Comparison of ENCODE assay signal across 8 cellular contexts in genomic region chr7:33062782-33063443, GRCh38. TPM values are rescaled to one million over a fixed set of nuclear protein-coding genes. Genes with fewer than 3 reads are reported as not detected.
A peak's percentile ranks its signal among the peaks of the same experiment; 100 is the strongest.
DNase-seq lines count a peak whose midpoint lies in the region; ATAC-seq and TF ChIP-seq lines count a peak whose summit lies in the region.

No MANE protein-coding gene starts in this region.

- H3K4me3 ChIP-seq in lower lobe of right lung: peak overlapping the region; percentile 93

- H3K27ac ChIP-seq in CD4-positive, alpha-beta T cell (ENCODE audit: low read depth, low read length): peak overlapping the region; percentile 75
- H3K27ac ChIP-seq in lower lobe of right lung: peak overlapping the region; percentile 95

- H3K27me3 ChIP-seq in CD4-positive, alpha-beta T cell (ENCODE audit: control insufficient read depth, insufficient read depth, low read length): no peaks in the 10 kb centered on the region
- H3K27me3 ChIP-seq in lower lobe of right lung (ENCODE audit: low read depth): no peaks in the 10 kb centered on the region

- peaks cover 48% of the 10 kb centered on the region for H3K4me1 Mint-ChIP-seq in CD4-positive, alpha-beta T cell (ENCODE audit: low read depth)
- peaks cover 38% of the 10 kb centered on the region for H3K4me1 Mint-ChIP-seq in activated CD4-positive, alpha-beta memory T cell treated with anti-CD3 and anti-CD28 coated beads, Interleukin-2, amount 10 ng/mL, durations not matched to agents 7 days and 5 days

- no peak for TF ChIP-seq CTCF in CD4-positive, alpha-beta T cell (IDR thresholded peaks at IDR 0.05)
- no peak for TF ChIP-seq CTCF in lower lobe of right lung (IDR thresholded peaks at IDR 0.05)

- H3K4me1 ChIP-seq in lower lobe of right lung: peaks cover 23% of the 10 kb centered on the region

- no peaks in the 10 kb centered on the region for H3K27me3 Mint-ChIP-seq in CD4-positive, alpha-beta T cell
- H3K27me3 Mint-ChIP-seq in activated CD4-positive, alpha-beta memory T cell treated with anti-CD3 and anti-CD28 coated beads, Interleukin-2, amount 10 ng/mL, durations not matched to agents 7 days and 5 days: peaks cover 3% of the 10 kb centered on the region

- intact Hi-C loops in CD4-positive, alpha-beta T cell (cut with DNase I, micrococcal nuclease): loop anchor here (1.0 to 5.0 kb wide), 8 partner anchors 22 to 571 kb away; partner anchors contain the start of genes KBTBD2 (in 2 of the 2), BBS9 (in 1 of the 2), LSM5 (in 1 of the 2) and RP9 (in 1 of the 2)
- intact Hi-C loops in lower lobe of right lung (cut with DNase I): no loop called here

- ATAC-seq in CD4-positive, alpha-beta T cell (ENCODE audit: poor library complexity): peak; percentile 90
- ATAC-seq in GM19452 (IDR thresholded peaks at IDR 0.05; ENCODE audit: unreplicated experiment) (peak; percentile 95), HG03575 (IDR thresholded peaks at IDR 0.05; ENCODE audit: extremely low read depth, insufficient number of reproducible peaks, low FRiP score, unreplicated experiment) (peak; percentile 85), lower lobe of right lung (peak; percentile 100)

- peak; percentile 83 to 92 (median 89) for DNase-seq in CD4-positive, alpha-beta T cell
- peak; percentile 100 for DNase-seq in NCI-H82 (lab: John Stamatoyannopoulos, UW)
- DNase-seq in activated CD4-positive, alpha-beta memory T cell treated with anti-CD3 and anti-CD28 coated beads, Interleukin-2, amount 10 ng/mL, durations not matched to agents 7 days and 5 days: peak; percentile 92
- peak; percentile 96 for DNase-seq in ecto neural progenitor cell (ENCODE audit: low spot score)
- DNase-seq in lower lobe of right lung: peak; percentile 95
- peak; percentile 78 to 85 (median 79) for DNase-seq in stimulated activated CD4-positive, alpha-beta T cell treated with anti-CD3 and anti-CD28 coated beads, TNF-alpha, amount 100 ng/mL, for 1 hour (ENCODE audit: low read depth in 3 of 3, low spot score in 1 of 3)

- peak overlapping the region; percentile 98 for H3K4me3 Mint-ChIP-seq in CD4-positive, alpha-beta T cell
- H3K4me3 Mint-ChIP-seq in activated CD4-positive, alpha-beta memory T cell treated with anti-CD3 and anti-CD28 coated beads, Interleukin-2, amount 10 ng/mL, durations not matched to agents 7 days and 5 days: peak overlapping the region; percentile 78

- POLR2A ChIA-PET in CD4-positive, alpha-beta T cell (lab: Charles Lee): interaction anchor here (0.5 to 3.9 kb wide), 18 partner anchors 10 to 567 kb away, joined by 3 to 59 read pairs (median 5); partner anchors contain the start of genes AVL9, BBS9, KBTBD2 and RP9
- POLR2A ChIA-PET in activated CD4-positive, alpha-beta memory T cell treated with anti-CD3 and anti-CD28 coated beads, Interleukin-2, amount 10 ng/mL, durations not matched to agents 7 days and 5 days (lab: Charles Lee): interaction anchor here (0.9 to 5.5 kb wide), 15 partner anchors 9 to 567 kb away, joined by 3 to 60 read pairs (median 6); partner anchors contain the start of genes AVL9, KBTBD2 and RP9

- H3K9me3 Mint-ChIP-seq in CD4-positive, alpha-beta T cell: peaks cover 6% of the 10 kb centered on the region
- no peaks in the 10 kb centered on the region for H3K9me3 Mint-ChIP-seq in activated CD4-positive, alpha-beta memory T cell treated with anti-CD3 and anti-CD28 coated beads, Interleukin-2, amount 10 ng/mL, durations not matched to agents 7 days and 5 days

- CTCF ChIA-PET in CD4-positive, alpha-beta T cell (lab: Charles Lee): interaction anchor here (1.0 to 2.9 kb wide), 4 partner anchors 22 to 216 kb away, joined by 3 to 23 read pairs (median 4); partner anchors contain the start of gene RP9
- CTCF ChIA-PET in activated CD4-positive, alpha-beta memory T cell treated with anti-CD3 and anti-CD28 coated beads, Interleukin-2, amount 10 ng/mL, durations not matched to agents 7 days and 5 days (lab: Charles Lee): interaction anchor here (0.6 to 3.6 kb wide), 9 partner anchors 11 to 217 kb away, joined by 3 to 30 read pairs (median 3); partner anchors contain the start of gene RP9

- H3K9me3 ChIP-seq in CD4-positive, alpha-beta T cell (ENCODE audit: control insufficient read depth, low read length): no peaks in the 10 kb centered on the region
- H3K9me3 ChIP-seq in lower lobe of right lung: peaks cover 8% of the 10 kb centered on the region

- H3K36me3 ChIP-seq in lower lobe of right lung: no peaks in the 10 kb centered on the region

- H3K27ac Mint-ChIP-seq in CD4-positive, alpha-beta T cell: peak overlapping the region; percentile 95
- H3K27ac Mint-ChIP-seq in activated CD4-positive, alpha-beta memory T cell treated with anti-CD3 and anti-CD28 coated beads, Interleukin-2, amount 10 ng/mL, durations not matched to agents 7 days and 5 days: peak overlapping the region; percentile 78

- peaks cover 12% of the 10 kb centered on the region for H3K36me3 Mint-ChIP-seq in CD4-positive, alpha-beta T cell (ENCODE audit: low read depth)
- H3K36me3 Mint-ChIP-seq in activated CD4-positive, alpha-beta memory T cell treated with anti-CD3 and anti-CD28 coated beads, Interleukin-2, amount 10 ng/mL, durations not matched to agents 7 days and 5 days (ENCODE audit: low read depth): peaks cover 28% of the 10 kb centered on the region

RNA-seq across cellular contexts. Expression of gene NT5C3A, which starts 0.3 kb away (rescaled TPM):
- 10 to 100 TPM; 31.5 to 33.3 TPM for total RNA-seq in CD4-positive, alpha-beta T cell
- 10 to 100 TPM; 86.9 to 89.6 TPM for total RNA-seq in activated CD4-positive, alpha-beta memory T cell treated with anti-CD3 and anti-CD28 coated beads, Interleukin-2, amount 10 ng/mL, durations not matched to agents 7 days and 5 days
- total RNA-seq in lower lobe of right lung: 30.3 TPM

RNA-seq across cellular contexts. Expression of gene RP9, which starts 46.3 kb away (rescaled TPM):
- total RNA-seq in CD4-positive, alpha-beta T cell: 10 to 100 TPM; 17.6 to 20.3 TPM
- total RNA-seq in activated CD4-positive, alpha-beta memory T cell treated with anti-CD3 and anti-CD28 coated beads, Interleukin-2, amount 10 ng/mL, durations not matched to agents 7 days and 5 days: 10 to 100 TPM in 1 of 2 experiments, 1 to 10 TPM in 1; 9.7 to 11.5 TPM
- 11.6 TPM for total RNA-seq in lower lobe of right lung

Comparison
In these comparisons a context has a peak if more than half of its experiments do, and no peak if none do; other contexts are left out.
1. Peak in every context shown above with its lines: DNase-seq, ATAC-seq, H3K4me3 ChIP-seq and H3K27ac ChIP-seq.